Comparison of ENCODE assay signal across 1 cellular context in genomic region chr10:10994360-10994759, GRCh38.
TF ChIP-seq lines count a peak whose summit lies in the region.

No MANE protein-coding gene starts in this region.

TF ChIP-seq in SK-N-SH, 30 proteins besides CTCF, POLR2A, EP300 and RAD21 (continued from another document):
- TF ChIP-seq REST (IDR thresholded peaks at IDR 0.05; ENCODE audit: low read depth, low read length) (no peak), TEAD4 (IDR thresholded peaks at IDR 0.05; ENCODE audit: borderline replicate concordance, insufficient read depth) (no peak), MEF2A (IDR thresholded peaks at IDR 0.05; ENCODE audit: borderline replicate concordance, low read depth) (no peak)
